Comparison of ENCODE assay signal across 10 cellular contexts in genomic region chr6:112027942-112028674, GRCh38. TPM values are rescaled to one million over a fixed set of nuclear protein-coding genes. Genes with fewer than 3 reads are reported as not detected.
A peak's percentile ranks its signal among the peaks of the same experiment; 100 is the strongest.
DNase-seq lines count a peak whose midpoint lies in the region; ATAC-seq lines count a peak whose summit lies in the region.
"Had no signal": no experiment of that assay in that cellular context is flagged by ENCODE, and none has a peak within 500 bp of the region (broad histone marks: within the 10 kb centered on the region; RNA-seq: fewer than 3 reads in every experiment).

No MANE protein-coding gene starts in this region.

- H3K27me3 Mint-ChIP-seq in activated CD4-positive, alpha-beta T cell treated with anti-CD3 and anti-CD28 coated beads for 36 hours = no peaks in the 10 kb centered on the region
- no peaks in the 10 kb centered on the region for H3K27me3 Mint-ChIP-seq in activated naive CD4-positive, alpha-beta T cell treated with anti-CD3 and anti-CD28 coated beads, Interleukin-2, amount 50 U/mL, for 24 hours

- CTCF ChIA-PET in activated CD4-positive, alpha-beta T cell treated with anti-CD3 and anti-CD28 coated beads for 36 hours (lab: Charles Lee) = interaction anchor here (0.6 to 4.2 kb wide), 19 partner anchors 8 to 930 kb away, joined by 3 to 65 read pairs (median 4); no protein-coding TSS in a partner anchor

- peak overlapping the region; percentile 46 for H3K4me3 Mint-ChIP-seq in activated CD4-positive, alpha-beta T cell treated with anti-CD3 and anti-CD28 coated beads for 36 hours
- H3K4me3 Mint-ChIP-seq in activated naive CD4-positive, alpha-beta T cell treated with anti-CD3 and anti-CD28 coated beads, Interleukin-2, amount 50 U/mL, for 24 hours = peak overlapping the region; percentile 74
- H3K4me3 Mint-ChIP-seq in stimulated activated effector memory CD8-positive, alpha-beta T cell treated with anti-CD3 and anti-CD28 coated beads, Interleukin-12 subunit alpha, Interleukin-12 subunit beta, amount 100 ng/mL, for 72 hours = peak overlapping the region; percentile 5

- DNase-seq in activated CD4-positive, alpha-beta T cell treated with anti-CD3 and anti-CD28 coated beads for 36 hours = peak; percentile 53
- DNase-seq in activated CD4-positive, alpha-beta T cell treated with anti-CD3 and anti-CD28 coated beads, Interleukin-2, amount 50 U/mL, for 4 hours = no peak
- peak in 1 of 2 donors; percentile 17 for DNase-seq in stimulated activated effector memory CD8-positive, alpha-beta T cell treated with anti-CD3 and anti-CD28 coated beads, Interleukin-12 subunit alpha, Interleukin-12 subunit beta, amount 100 ng/mL, for 72 hours (ENCODE audit: low spot score in 2 of 2)
- DNase-seq in dedifferentiated amniotic fluid mesenchymal stem cell (ENCODE audit: extremely low spot score) = no peak
- DNase-seq: NCI-H2107 had no signal

- peaks cover 11% of the 10 kb centered on the region for H3K9me3 Mint-ChIP-seq in activated CD4-positive, alpha-beta T cell treated with anti-CD3 and anti-CD28 coated beads for 36 hours (ENCODE audit: low read depth)
- H3K9me3 Mint-ChIP-seq in activated naive CD4-positive, alpha-beta T cell treated with anti-CD3 and anti-CD28 coated beads, Interleukin-2, amount 50 U/mL, for 24 hours = peaks cover 17% of the 10 kb centered on the region
- peaks cover 9% of the 10 kb centered on the region for H3K9me3 Mint-ChIP-seq in stimulated activated effector memory CD8-positive, alpha-beta T cell treated with anti-CD3 and anti-CD28 coated beads, Interleukin-12 subunit alpha, Interleukin-12 subunit beta, amount 100 ng/mL, for 72 hours

- intact Hi-C loops in activated CD4-positive, alpha-beta T cell treated with anti-CD3 and anti-CD28 coated beads for 36 hours (cut with DNase I, micrococcal nuclease) = loop anchor here in 1 of 2 experiments (2.0 kb wide), 1 partner anchor 55 kb away; no protein-coding TSS in a partner anchor

- peaks cover 32% of the 10 kb centered on the region for H3K36me3 Mint-ChIP-seq in activated CD4-positive, alpha-beta T cell treated with anti-CD3 and anti-CD28 coated beads for 36 hours (ENCODE audit: low read depth)
- peaks cover 24% of the 10 kb centered on the region for H3K36me3 Mint-ChIP-seq in activated naive CD4-positive, alpha-beta T cell treated with anti-CD3 and anti-CD28 coated beads, Interleukin-2, amount 50 U/mL, for 24 hours
- H3K36me3 Mint-ChIP-seq in stimulated activated effector memory CD8-positive, alpha-beta T cell treated with anti-CD3 and anti-CD28 coated beads, Interleukin-12 subunit alpha, Interleukin-12 subunit beta, amount 100 ng/mL, for 72 hours = no peaks in the 10 kb centered on the region

- POLR2A ChIA-PET in activated CD4-positive, alpha-beta T cell treated with anti-CD3 and anti-CD28 coated beads for 36 hours (lab: Charles Lee) = interaction anchor here (0.7 kb wide), 1 partner anchor 12 kb away, joined by 4 read pairs; no protein-coding TSS in a partner anchor

- peaks cover 66% of the 10 kb centered on the region for H3K4me1 Mint-ChIP-seq in activated CD4-positive, alpha-beta T cell treated with anti-CD3 and anti-CD28 coated beads for 36 hours
- H3K4me1 Mint-ChIP-seq in activated naive CD4-positive, alpha-beta T cell treated with anti-CD3 and anti-CD28 coated beads, Interleukin-2, amount 50 U/mL, for 24 hours = peaks cover 83% of the 10 kb centered on the region
- peaks cover 49% of the 10 kb centered on the region for H3K4me1 Mint-ChIP-seq in stimulated activated effector memory CD8-positive, alpha-beta T cell treated with anti-CD3 and anti-CD28 coated beads, Interleukin-12 subunit alpha, Interleukin-12 subunit beta, amount 100 ng/mL, for 72 hours

- peak; percentile 94 for ATAC-seq in activated CD4-positive, alpha-beta T cell treated with anti-CD3 and anti-CD28 coated beads for 36 hours
- peak; percentile 56 for ATAC-seq in HG03565 (IDR thresholded peaks at IDR 0.05; ENCODE audit: unreplicated experiment)
- peak; percentile 95 for ATAC-seq in stimulated activated effector memory CD8-positive, alpha-beta T cell treated with anti-CD3 and anti-CD28 coated beads, Interleukin-12 subunit alpha, Interleukin-12 subunit beta, amount 100 ng/mL, for 72 hours
- ATAC-seq in GM18517 (IDR thresholded peaks at IDR 0.05; ENCODE audit: unreplicated experiment) = no peak
- no peak for ATAC-seq in HG02571 (IDR thresholded peaks at IDR 0.05; ENCODE audit: unreplicated experiment)

- peak overlapping the region; percentile 87 for H3K27ac Mint-ChIP-seq in activated CD4-positive, alpha-beta T cell treated with anti-CD3 and anti-CD28 coated beads for 36 hours
- H3K27ac Mint-ChIP-seq in activated naive CD4-positive, alpha-beta T cell treated with anti-CD3 and anti-CD28 coated beads, Interleukin-2, amount 50 U/mL, for 24 hours = peak overlapping the region; percentile 98
- peak overlapping the region; percentile 80 for H3K27ac Mint-ChIP-seq in stimulated activated effector memory CD8-positive, alpha-beta T cell treated with anti-CD3 and anti-CD28 coated beads, Interleukin-12 subunit alpha, Interleukin-12 subunit beta, amount 100 ng/mL, for 72 hours

RNA-seq across cellular contexts. Expression of gene CCN6, which starts 25.8 kb away (rescaled TPM):
- total RNA-seq in activated CD4-positive, alpha-beta T cell treated with anti-CD3 and anti-CD28 coated beads for 36 hours = under 1 TPM; 0.26 to 0.32 TPM
- total RNA-seq: H4 had no signal

RNA-seq across cellular contexts. Expression of gene TUBE1, which starts 59.2 kb away (rescaled TPM):
- 10 to 100 TPM; 41.8 to 44.4 TPM for total RNA-seq in activated CD4-positive, alpha-beta T cell treated with anti-CD3 and anti-CD28 coated beads for 36 hours

RNA-seq across cellular contexts. Expression of gene FAM229B, which starts 59.3 kb away (rescaled TPM):
- 1 to 10 TPM; 6.4 to 7.3 TPM for total RNA-seq in activated CD4-positive, alpha-beta T cell treated with anti-CD3 and anti-CD28 coated beads for 36 hours

Comparison
In these comparisons a context has a peak if more than half of its experiments do, and no peak if none do; other contexts are left out.
1. ATAC-seq: peak in activated CD4-positive, alpha-beta T cell treated with anti-CD3 and anti-CD28 coated beads for 36 hours (single experiment), HG03565 (single experiment) and stimulated activated effector memory CD8-positive, alpha-beta T cell treated with anti-CD3 and anti-CD28 coated beads, Interleukin-12 subunit alpha, Interleukin-12 subunit beta, amount 100 ng/mL, for 72 hours (single experiment); none in GM18517 (single experiment) and HG02571 (single experiment).
2. H3K4me3 Mint-ChIP-seq: peak in every context shown above with its lines; median percentile 74 in activated naive CD4-positive, alpha-beta T cell treated with anti-CD3 and anti-CD28 coated beads, Interleukin-2, amount 50 U/mL, for 24 hours; 46 in activated CD4-positive, alpha-beta T cell treated with anti-CD3 and anti-CD28 coated beads for 36 hours; 5 in stimulated activated effector memory CD8-positive, alpha-beta T cell treated with anti-CD3 and anti-CD28 coated beads, Interleukin-12 subunit alpha, Interleukin-12 subunit beta, amount 100 ng/mL, for 72 hours.
3. Peak in every context shown above with its lines, with median percentiles within 50 percentile points of each other: H3K27ac Mint-ChIP-seq.